Comparison of ENCODE assay signal across 1 cellular context in genomic region chr11:10540915-10541591, GRCh38.
TF ChIP-seq lines count a peak whose summit lies in the region.

Gene RNF141 (minus strand): TSS chr11:10541187. CDS start chr11:10534158, 7,029 bp downstream.

TF ChIP-seq in K562, 482 proteins besides CTCF, POLR2A, EP300 and RAD21 (continued from another document and continues in another):
- TF ChIP-seq BCLAF1 (IDR thresholded peaks at IDR 0.05; ENCODE audit: borderline replicate concordance in 1 of 2, control insufficient read depth in 1 of 2, low read depth in 2 of 2, low read length in 1 of 2) = no peak
- TF ChIP-seq ETV5 (CRISPR knock-in tag; IDR thresholded peaks at IDR 0.05; ENCODE audit: low read depth) = no peak
- TF ChIP-seq ETS1 (conservative IDR thresholded peaks at IDR 0.05; ENCODE audit: control insufficient read depth, low read depth, low read length) = no peak; the same call in none of the 2 replicates
- no peak for TF ChIP-seq POLR3G (IDR thresholded peaks at IDR 0.05; ENCODE audit: extremely low read depth, insufficient read length, insufficient replicate concordance)
- no peak for TF ChIP-seq SPI1 (IDR thresholded peaks at IDR 0.05; ENCODE audit: borderline replicate concordance, low read depth, low read length)
- TF ChIP-seq SP2 (IDR thresholded peaks at IDR 0.05; ENCODE audit: extremely low read depth, low read depth, low read length, poor library complexity, severe bottlenecking) = no peak
- no peak for TF ChIP-seq USF1 (CRISPR knock-in tag; IDR thresholded peaks at IDR 0.05)
- TF ChIP-seq HSF4 (CRISPR knock-in tag; IDR thresholded peaks at IDR 0.05; ENCODE audit: borderline replicate concordance) = no peak
- TF ChIP-seq PCBP1 (IDR thresholded peaks at IDR 0.05; ENCODE audit: low read depth, low read length, poor library complexity, severe bottlenecking) = no peak
- peak; percentile 61; the same call in 1 of the 2 replicates for TF ChIP-seq KLF16 (IDR thresholded peaks at IDR 0.05)
- TF ChIP-seq REST (CRISPR knock-in tag; IDR thresholded peaks at IDR 0.05; ENCODE audit: low read depth) = peak; percentile 86
- TF ChIP-seq CUX1 (CRISPR knock-in tag; IDR thresholded peaks at IDR 0.05) = no peak
- 0 out of 2 replicates have a peak, but pooled peaks have one; percentile 21 for TF ChIP-seq DEAF1 (CRISPR knock-in tag; IDR thresholded peaks at IDR 0.05)
- no peak for TF ChIP-seq EZH2 (IDR thresholded peaks at IDR 0.05; ENCODE audit: borderline replicate concordance, low read depth, low read length)
- no peak for TF ChIP-seq STAT6 (CRISPR knock-in tag; IDR thresholded peaks at IDR 0.05)
- TF ChIP-seq GATA2 (CRISPR knock-in tag; IDR thresholded peaks at IDR 0.05) = no peak
- no peak for TF ChIP-seq CBX2 (IDR thresholded peaks at IDR 0.05; ENCODE audit: insufficient read depth, low read length, poor library complexity, severe bottlenecking)
- TF ChIP-seq SMARCC2 (IDR thresholded peaks at IDR 0.05; ENCODE audit: low read depth) = no peak
- TF ChIP-seq SP1 (CRISPR knock-in tag; IDR thresholded peaks at IDR 0.05) = peak; percentile 99
- no peak for TF ChIP-seq CAMTA2 (CRISPR knock-in tag; conservative IDR thresholded peaks at IDR 0.05)
- TF ChIP-seq BRF2 (IDR thresholded peaks at IDR 0.05; ENCODE audit: borderline replicate concordance, insufficient read depth, insufficient read length) = no peak
- no peak; the same call in 1 of the 2 replicates for TF ChIP-seq TCF7 (IDR thresholded peaks at IDR 0.05; ENCODE audit: borderline replicate concordance)
- no peak for TF ChIP-seq ZNF280B (CRISPR knock-in tag; IDR thresholded peaks at IDR 0.05)
- no peak for TF ChIP-seq ZNF282 (CRISPR knock-in tag; IDR thresholded peaks at IDR 0.05)
- no peak for TF ChIP-seq MAFK (IDR thresholded peaks at IDR 0.05; ENCODE audit: low read length)
- TF ChIP-seq GABPB1 (CRISPR knock-in tag; IDR thresholded peaks at IDR 0.05) = peak; percentile 82
- TF ChIP-seq MLLT1 (IDR thresholded peaks at IDR 0.05) = peak in 1 of 2 experiments; percentile 80; a peak in 1 of 4 replicates
- peak; percentile 95 for TF ChIP-seq RBBP5 (IDR thresholded peaks at IDR 0.05; ENCODE audit: borderline replicate concordance, insufficient read depth, low read length, poor library complexity, severe bottlenecking)
- TF ChIP-seq ZNF644 (tag; IDR thresholded peaks at IDR 0.05; ENCODE audit: low read depth) = 0 out of 2 replicates have a peak, but pooled peaks have one; percentile 62
- TF ChIP-seq RBM22 (IDR thresholded peaks at IDR 0.05; ENCODE audit: low read depth, low read length, poor library complexity, severe bottlenecking) = peak; percentile 97
- peak in 1 of 2 experiments; percentile 86; a peak in 2 of 4 replicates for TF ChIP-seq HDAC1 (IDR thresholded peaks at IDR 0.05)
- TF ChIP-seq EGR1 (conservative IDR thresholded peaks at IDR 0.05) = no peak
